ENCODE assay signal across 8 cellular contexts in the genomic region with DNA sequence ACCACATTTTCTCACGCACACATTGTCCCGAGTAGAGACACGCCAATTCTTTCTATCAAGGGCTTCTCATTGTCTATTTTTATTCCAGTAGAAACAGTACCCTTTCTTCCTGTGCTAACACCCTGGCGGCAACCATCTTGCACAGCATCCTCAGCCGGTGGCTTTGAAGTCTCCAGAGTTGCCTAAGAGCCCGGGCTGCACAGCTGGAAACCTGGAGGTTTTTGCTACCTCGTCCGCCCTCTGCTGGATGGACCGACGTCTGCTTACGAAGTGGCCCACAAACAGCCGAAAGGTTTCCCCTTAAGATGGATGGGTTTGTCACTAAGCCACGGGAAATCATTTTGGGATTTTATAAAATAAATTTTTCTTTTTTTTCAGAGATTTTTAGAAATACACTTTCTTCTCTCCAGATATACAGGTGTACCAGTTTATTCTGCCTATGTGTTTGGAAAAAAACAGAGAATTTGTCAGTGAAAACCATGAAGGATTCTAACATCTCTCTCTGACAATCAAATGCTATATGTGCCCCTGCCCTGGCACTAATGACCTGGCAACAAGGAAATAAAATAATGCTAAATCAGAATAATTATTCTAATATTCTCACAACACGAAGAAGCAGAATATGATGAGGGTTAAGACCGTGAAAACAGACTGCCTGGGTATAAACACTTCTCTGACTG.
DNase-seq lines count a peak whose midpoint lies in the region; ATAC-seq, FAIRE-seq and TF ChIP-seq lines count a peak whose summit lies in the region.

No MANE protein-coding gene starts in this region.

- TF ChIP-seq POLR2A in endothelial cell of umbilical vein (IDR thresholded peaks at IDR 0.05; ENCODE audit: low read depth, low read length): no peak

- peaks cover 0 to 7% (median 0%) of the 10 kb centered on the region in 8 donors for H3K9me3 Mint-ChIP-seq in CD4-positive, alpha-beta memory T cell

- H3K4me3 Mint-ChIP-seq in CD4-positive, alpha-beta memory T cell: no peak overlapping the region

- intact Hi-C loops in CD4-positive, alpha-beta memory T cell (cut with micrococcal nuclease): no loop called here
- intact Hi-C loops in endothelial cell of umbilical vein (cut with micrococcal nuclease) (loop anchor here (1.0 to 5.0 kb wide), 4 partner anchors 82 to 928 kb away; a partner anchor contains a TSS), mucosa of descending colon (cut with DNase I, micrococcal nuclease) (loop anchor here in 1 of 2 donors (2.0 kb wide), 1 partner anchor 35 kb away; no protein-coding TSS in a partner anchor)

- dilution Hi-C loops in endothelial cell of umbilical vein (cut with MboI; ENCODE audit: extremely low pct_ligation_motif_present, low sequenced_read_pairs): no loop called here

- BruUV-seq in endothelial cell of umbilical vein (replicated peaks; lab: Mats Ljungman, UMichigan): no TSS peak

- H3K27me3 ChIP-seq in CD4-positive, alpha-beta memory T cell (ENCODE audit: insufficient read depth, low read length): no peaks in the 10 kb centered on the region
- no peaks in the 10 kb centered on the region for H3K27me3 ChIP-seq in endothelial cell of umbilical vein (ENCODE audit: control insufficient read depth in 2 of 2, insufficient read depth in 2 of 2, low read length in 2 of 2)

- no peaks in the 10 kb centered on the region for H3K36me3 ChIP-seq in CD4-positive, alpha-beta memory T cell (ENCODE audit: insufficient read depth, low read length)
- no peaks in the 10 kb centered on the region for H3K36me3 ChIP-seq in endothelial cell of umbilical vein (ENCODE audit: control insufficient read depth in 2 of 2, extremely low read depth in 1 of 2, insufficient read depth in 2 of 2, low read length in 2 of 2)
- H3K36me3 ChIP-seq in mucosa of descending colon (ENCODE audit: low read depth): no peaks in the 10 kb centered on the region

- H3K27ac Mint-ChIP-seq in CD4-positive, alpha-beta memory T cell: peak overlapping the region in 1 of 7 donors; percentile 4

- no peak overlapping the region for H3K4me2 ChIP-seq in endothelial cell of umbilical vein (ENCODE audit: insufficient read depth, low read length)

- no peak overlapping the region for H3K9ac ChIP-seq in endothelial cell of umbilical vein (replicated peaks; ENCODE audit: extremely low read depth, insufficient read depth, low read length)

- no peak overlapping the region for H3K4me3 ChIP-seq in CD4-positive, alpha-beta memory T cell (ENCODE audit: low read length in 2 of 2)
- no peak overlapping the region for H3K4me3 ChIP-seq in endothelial cell of umbilical vein (replicated peaks in 1 of 3; ENCODE audit: insufficient read depth in 1 of 3, low read depth in 1 of 3, low read length in 3 of 3)
- no peak overlapping the region for H3K4me3 ChIP-seq in mucosa of descending colon

- H3K4me1 ChIP-seq in CD4-positive, alpha-beta memory T cell (ENCODE audit: insufficient read depth, low read length): no peaks in the 10 kb centered on the region
- no peaks in the 10 kb centered on the region for H3K4me1 ChIP-seq in endothelial cell of umbilical vein (ENCODE audit: control insufficient read depth, extremely low read depth, insufficient read depth, low read length)
- H3K4me1 ChIP-seq in mucosa of descending colon (ENCODE audit: low read depth): no peaks in the 10 kb centered on the region

- ATAC-seq in GM19455 (IDR thresholded peaks at IDR 0.05; ENCODE audit: unreplicated experiment) (peak; percentile 91), mucosa of descending colon (peak; percentile 91)

- POLR2A ChIA-PET in CD4-positive, alpha-beta memory T cell (lab: Charles Lee; ENCODE audit: partially characterized antibody): no interaction called here
- POLR2A ChIA-PET in endothelial cell of umbilical vein (lab: Charles Lee): no interaction called here

- peaks cover 6% of the 10 kb centered on the region in 2 donors for H3K27me3 Mint-ChIP-seq in CD4-positive, alpha-beta memory T cell

- H3K4me1 Mint-ChIP-seq in CD4-positive, alpha-beta memory T cell: peaks cover 0 to 4% (median 0%) of the 10 kb centered on the region in 4 donors

- H4K20me1 ChIP-seq in endothelial cell of umbilical vein (replicated peaks; ENCODE audit: control insufficient read depth, extremely low read depth, insufficient read depth, low read length): no peaks in the 10 kb centered on the region

- DNase-seq in CD4-positive, alpha-beta memory T cell: peak; percentile 38 to 55 (median 43)
- DNase-seq in HPDE6-E6E7 (ENCODE audit: extremely low spot score) (peak; percentile 68), NOMO-1 treated with DMSO at 0.1 percent for 48 hours (lab: John Stamatoyannopoulos, UW; ENCODE audit: unreplicated experiment) (peak; percentile 85), endothelial cell of umbilical vein (ENCODE audit: low read depth, low spot score) (peak; percentile 75), mucosa of descending colon (peak; percentile 72 to 88 (median 81))
- DNase-seq in activated CD8-positive, alpha-beta memory T cell treated with anti-CD3 and anti-CD28 coated beads for 4 hours (ENCODE audit: low read depth in 2 of 2): peak; percentile 3 to 8
- peak; percentile 5 to 19 for DNase-seq in stimulated activated CD8-positive, alpha-beta memory T cell treated with anti-CD3 and anti-CD28 coated beads, Interleukin-7, amount 100 ng/mL, for 4 hours (ENCODE audit: low read depth in 2 of 2)

- no peaks in the 10 kb centered on the region for H3K9me3 ChIP-seq in CD4-positive, alpha-beta memory T cell (ENCODE audit: control insufficient read depth in 1 of 2, low read length in 2 of 2)
- H3K9me3 ChIP-seq in endothelial cell of umbilical vein (replicated peaks; ENCODE audit: control insufficient read depth, insufficient read depth, low read length) (no peaks in the 10 kb centered on the region), mucosa of descending colon (no peaks in the 10 kb centered on the region)

- FAIRE-seq in endothelial cell of umbilical vein (lab: Jason Lieb, UNC): peak; percentile 62

- no peak overlapping the region for H3K27ac ChIP-seq in CD4-positive, alpha-beta memory T cell (ENCODE audit: low read depth, low read length)
- no peak overlapping the region for H3K27ac ChIP-seq in endothelial cell of umbilical vein (ENCODE audit: insufficient read depth, low read depth, low read length)

- H3K79me2 ChIP-seq in endothelial cell of umbilical vein (ENCODE audit: control insufficient read depth, insufficient read depth, low read length): no peaks in the 10 kb centered on the region

- CTCF ChIA-PET in CD4-positive, alpha-beta memory T cell (lab: Charles Lee; ENCODE audit: partially characterized antibody): interaction anchor here (1.4 to 2.7 kb wide), 3 partner anchors 11 to 927 kb away, joined by 4 to 10 read pairs (median 7); no protein-coding TSS in a partner anchor
- CTCF ChIA-PET in endothelial cell of umbilical vein (lab: Charles Lee): interaction anchor here (0.5 to 4.1 kb wide), 16 partner anchors 9 to 1207 kb away, joined by 3 to 59 read pairs (median 4); no protein-coding TSS in a partner anchor

- peak; percentile 62 to 78 for TF ChIP-seq CTCF in endothelial cell of umbilical vein (IDR thresholded peaks at IDR 0.05; ENCODE audit: extremely low read depth in 1 of 2, insufficient read depth in 1 of 2, low read depth in 1 of 2, low read length in 2 of 2)
- peak; percentile 56 for TF ChIP-seq CTCF in mucosa of descending colon (IDR thresholded peaks at IDR 0.05)

- H3K36me3 Mint-ChIP-seq in CD4-positive, alpha-beta memory T cell: no peaks in the 10 kb centered on the region

- no peaks in the 10 kb centered on the region for H3K9me1 ChIP-seq in endothelial cell of umbilical vein (replicated peaks; ENCODE audit: control insufficient read depth, extremely low read depth, insufficient read depth, low read length)

- no peak overlapping the region for H2AFZ ChIP-seq in endothelial cell of umbilical vein (ENCODE audit: low read depth, low read length)

TF ChIP-seq in endothelial cell of umbilical vein, 7 proteins besides CTCF, POLR2A, EP300 and RAD21:
- TF ChIP-seq POLR2AphosphoS5 (IDR thresholded peaks at IDR 0.05; ENCODE audit: insufficient read depth, low read depth, low read length) (no peak), EZH2 (IDR thresholded peaks at IDR 0.05; ENCODE audit: borderline replicate concordance, low read depth, low read length, severe bottlenecking) (no peak), GATA2 (IDR thresholded peaks at IDR 0.05; ENCODE audit: insufficient read depth, insufficient read length, low read depth, low read length) (no peak), JUN (IDR thresholded peaks at IDR 0.05; ENCODE audit: borderline replicate concordance, insufficient read depth, insufficient read length, low read depth) (no peak), FOS (IDR thresholded peaks at IDR 0.05; ENCODE audit: borderline replicate concordance, insufficient read depth, low read length) (no peak), MYC (IDR thresholded peaks at IDR 0.05; ENCODE audit: low read depth, low read length) (no peak)
- TF ChIP-seq, protein P1, sequence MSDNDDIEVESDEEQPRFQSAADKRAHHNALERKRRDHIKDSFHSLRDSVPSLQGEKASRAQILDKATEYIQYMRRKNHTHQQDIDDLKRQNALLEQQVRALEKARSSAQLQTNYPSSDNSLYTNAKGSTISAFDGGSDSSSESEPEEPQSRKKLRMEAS (IDR thresholded peaks at IDR 0.05; ENCODE audit: insufficient read depth, insufficient read length): no peak

Comparison
In these comparisons a context has a peak if more than half of its experiments do, and no peak if none do; other contexts are left out.
1. DNase-seq: peak in every context shown above with its lines; median percentile 85 in NOMO-1 treated with DMSO at 0.1 percent for 48 hours; 81 in mucosa of descending colon; 75 in endothelial cell of umbilical vein; 68 in HPDE6-E6E7; 43 in CD4-positive, alpha-beta memory T cell; 12 in stimulated activated CD8-positive, alpha-beta memory T cell treated with anti-CD3 and anti-CD28 coated beads, Interleukin-7, amount 100 ng/mL, for 4 hours; 6 in activated CD8-positive, alpha-beta memory T cell treated with anti-CD3 and anti-CD28 coated beads for 4 hours.